Comparison of ENCODE assay signal across 7 cellular contexts in the genomic region with DNA sequence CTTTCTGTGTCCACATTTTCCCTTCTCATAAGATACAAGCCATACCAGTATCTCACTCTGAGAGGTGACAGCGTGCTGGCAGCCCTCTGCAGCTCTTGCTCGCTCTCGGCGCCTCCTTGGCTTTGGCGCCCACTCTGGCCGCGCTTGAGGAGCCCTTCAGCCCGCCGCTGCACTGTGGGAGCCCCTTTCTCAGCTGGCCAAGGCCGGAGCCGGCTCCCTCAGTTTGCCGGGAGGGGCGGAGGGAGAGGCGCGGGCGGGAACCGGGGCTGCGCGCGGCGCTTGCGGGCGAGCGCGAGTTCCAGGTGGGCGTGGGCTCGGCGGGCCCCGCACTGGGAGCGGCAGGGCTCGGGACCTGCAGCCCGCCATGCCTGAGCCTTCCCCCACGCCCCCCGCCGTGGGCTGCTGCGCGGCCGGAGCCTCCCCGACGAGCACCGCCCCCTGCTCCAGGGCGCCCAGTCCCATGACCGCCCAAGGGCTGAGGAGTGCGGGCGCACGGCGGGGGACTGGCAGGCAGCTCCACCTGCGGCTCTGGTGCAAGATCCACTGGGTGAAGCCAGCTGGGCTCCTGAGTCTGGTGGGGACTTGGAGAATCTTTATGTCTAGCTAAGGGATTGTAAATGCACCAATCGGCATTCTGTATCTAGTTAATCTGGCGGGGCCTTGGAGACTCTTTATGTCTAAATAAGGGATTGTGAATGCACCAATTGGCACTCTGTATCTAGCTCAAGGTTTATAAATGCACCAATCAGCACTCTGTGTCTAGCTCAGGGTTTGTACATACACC. TPM values are rescaled to one million over a fixed set of nuclear protein-coding genes. Genes with fewer than 3 reads are reported as not detected.
A peak's percentile ranks its signal among the peaks of the same experiment; 100 is the strongest.
DNase-seq lines count a peak whose midpoint lies in the region; ATAC-seq and TF ChIP-seq lines count a peak whose summit lies in the region.
"Not testable (repeated sequence)": the region's sequence is repeated elsewhere in the genome, so short reads cannot be mapped to it uniquely, and the experiment has no call there.

No MANE protein-coding gene starts in this region.

- not testable (repeated sequence) for H3K4ac ChIP-seq in neuronal stem cell (ENCODE audit: low read length)

- TF ChIP-seq CTCF in GM23338 (conservative IDR thresholded peaks at IDR 0.05; ENCODE audit: low read depth in 2 of 2); brain (conservative IDR thresholded peaks at IDR 0.05); fibroblast of villous mesenchyme (IDR thresholded peaks at IDR 0.05; ENCODE audit: insufficient read depth, low read depth, low read length): not testable (repeated sequence)

- peak; percentile 65 for DNase-seq in GM23338 (ENCODE audit: low spot score)
- DNase-seq in RPMI7951 (ENCODE audit: low read depth): peak; percentile 7
- not testable (repeated sequence) for DNase-seq in fibroblast of villous mesenchyme (ENCODE audit: low read depth)
- peak; percentile 15 for DNase-seq in neuronal stem cell (ENCODE audit: low spot score)

- not testable (repeated sequence) for H3K9me3 ChIP-seq in iPS-18a (ENCODE audit: control insufficient read depth, low read depth, low read length); mesodermal cell (ENCODE audit: control insufficient read depth, low read length); neuronal stem cell (replicated peaks in 1 of 2; ENCODE audit: control insufficient read depth in 2 of 2, insufficient read depth in 1 of 2, low read depth in 1 of 2, low read length in 2 of 2)

- H3K4me1 ChIP-seq in GM23338 (ENCODE audit: insufficient read depth); iPS-18a (ENCODE audit: control insufficient read depth, low read depth, low read length); mesodermal cell (ENCODE audit: control insufficient read depth, insufficient read depth, low read length, poor library complexity, severe bottlenecking); neuronal stem cell (ENCODE audit: control insufficient read depth in 2 of 2, insufficient read depth in 1 of 2, low read depth in 1 of 2, low read length in 2 of 2): not testable (repeated sequence)

- H3K23ac ChIP-seq in neuronal stem cell (ENCODE audit: low read depth, low read length, poor library complexity): not testable (repeated sequence)

- 35 to 46% methylated on average over 10 to 38 of the region's 50 CpGs for WGBS in mesodermal cell (ENCODE audit: insufficient coverage in 2 of 2), 2 experiments
- WGBS in neuronal stem cell (ENCODE audit: extremely low coverage in 2 of 2, insufficient read length in 2 of 2, insufficient replicate concordance in 1 of 2), 2 donors: no CpG with 5 or more reads among the region's 50 CpGs

- H3K4me3 ChIP-seq in GM23338 (peak overlapping the region; percentile 61), fibroblast of villous mesenchyme (ENCODE audit: low read depth, low read length) (peak overlapping the region; percentile 24), iPS-18a (ENCODE audit: low read length) (peak overlapping the region; percentile 56), mesodermal cell (ENCODE audit: extremely low read depth, insufficient read depth, low read length, poor library complexity, severe bottlenecking) (peak overlapping the region; percentile 23), neuronal stem cell (ENCODE audit: low read length in 2 of 2) (peak overlapping the region in 1 of 2 donors; percentile 78)

- not testable (repeated sequence) for H3K36me3 ChIP-seq in GM23338 (ENCODE audit: insufficient read depth); iPS-18a (ENCODE audit: control insufficient read depth, low read depth, low read length); mesodermal cell (ENCODE audit: control insufficient read depth, insufficient read depth, low read length); neuronal stem cell (replicated peaks in 1 of 2; ENCODE audit: control insufficient read depth in 2 of 2, insufficient read depth in 2 of 2, low read length in 2 of 2)

- not testable (repeated sequence) for H2AK5ac ChIP-seq in neuronal stem cell (ENCODE audit: low read depth, low read length)

- peak; percentile 86 for ATAC-seq in GM23338

- not testable (repeated sequence) for H3K4me1 Mint-ChIP-seq in GM23338
- peaks cover 28% of the 10 kb centered on the region for H3K4me1 Mint-ChIP-seq in brain

- not testable (repeated sequence) for H3K9me3 Mint-ChIP-seq in GM23338, brain

- not testable (repeated sequence) for H3K79me2 ChIP-seq in GM23338 (replicated peaks; ENCODE audit: insufficient read depth)

- H3K79me1 ChIP-seq in neuronal stem cell (ENCODE audit: low read depth, low read length): not testable (repeated sequence)

- peak overlapping the region; percentile 66 for H3K4me3 Mint-ChIP-seq in GM23338
- H3K4me3 Mint-ChIP-seq in brain: peak overlapping the region; percentile 69 to 78 (median 75)

- H2BK120ac ChIP-seq in neuronal stem cell (ENCODE audit: low read depth, low read length): not testable (repeated sequence)

- not testable (repeated sequence) for H3K9me2 ChIP-seq in GM23338 (ENCODE audit: insufficient read depth)

- not testable (repeated sequence) for H4K91ac ChIP-seq in neuronal stem cell (ENCODE audit: low read depth, low read length, poor library complexity)

- not testable (repeated sequence) for H2BK5ac ChIP-seq in neuronal stem cell (ENCODE audit: low read length)

- H3K4me2 ChIP-seq in GM23338 (peak overlapping the region; percentile 77), neuronal stem cell (ENCODE audit: insufficient read depth, low read length, poor library complexity, severe bottlenecking) (peak overlapping the region; percentile 70)

- peak overlapping the region; percentile 94 for H2AFZ ChIP-seq in GM23338
- peak overlapping the region; percentile 70 for H2AFZ ChIP-seq in neuronal stem cell (ENCODE audit: low read length)

- H3F3A ChIP-seq in GM23338 (replicated peaks; ENCODE audit: low read depth): not testable (repeated sequence)

- H2BK15ac ChIP-seq in neuronal stem cell (ENCODE audit: low read length): not testable (repeated sequence)

- H3K14ac ChIP-seq in neuronal stem cell (ENCODE audit: low read length): not testable (repeated sequence)

- peak overlapping the region; percentile 58 for H3K18ac ChIP-seq in neuronal stem cell (ENCODE audit: low read length)

- H3K27me3 ChIP-seq in GM23338 (ENCODE audit: insufficient read depth); iPS-18a (ENCODE audit: control insufficient read depth, insufficient read depth, low read length): not testable (repeated sequence)
- peaks cover 0 to 17% (median 0%) of the 10 kb centered on the region in 3 experiments for H3K27me3 ChIP-seq in neuronal stem cell (ENCODE audit: control insufficient read depth in 3 of 3, insufficient read depth in 3 of 3, low read depth in 1 of 3, low read length in 3 of 3)

- not testable (repeated sequence) for H3K27me3 Mint-ChIP-seq in GM23338 (ENCODE audit: insufficient read depth, low read depth, poor library complexity)
- H3K27me3 Mint-ChIP-seq in brain: peaks cover 16% of the 10 kb centered on the region

- not testable (repeated sequence) for H4K20me1 ChIP-seq in GM23338 (replicated peaks; ENCODE audit: insufficient read depth)

- not testable (repeated sequence) for H4K8ac ChIP-seq in neuronal stem cell (ENCODE audit: low read depth, low read length)

- H2BK12ac ChIP-seq in neuronal stem cell (ENCODE audit: low read length): not testable (repeated sequence)

- not testable (repeated sequence) for H3K36me3 Mint-ChIP-seq in GM23338 (ENCODE audit: low read depth); brain

- not testable (repeated sequence) for H3K27ac Mint-ChIP-seq in GM23338
- peak overlapping the region in 3 of 5 experiments; percentile 7 to 52 (median 21) for H3K27ac Mint-ChIP-seq in brain

- H3K9ac ChIP-seq in iPS-18a (ENCODE audit: low read length): not testable (repeated sequence)
- H3K9ac ChIP-seq in neuronal stem cell (ENCODE audit: low read depth, low read length, poor library complexity): peak overlapping the region; percentile 32

- not testable (repeated sequence) for H3K27ac ChIP-seq in GM23338 (ENCODE audit: low read depth); iPS-18a (ENCODE audit: low read length); mesodermal cell (ENCODE audit: low read depth, low read length, severe bottlenecking); neuronal stem cell (replicated peaks; ENCODE audit: low read length)

RNA-seq across cellular contexts. Expression of gene LPGAT1, which starts 58.9 kb away (rescaled TPM):
- total RNA-seq in GM23338 (2014; rRNA removed; shearing (Covaris generic)): 10.1 and 16.4 TPM in 2 replicates
- polyA plus RNA-seq in GM23338 (2016; fragmentation: Nextera tagmentation; extraction: Ambion mirVana) (2.2 and 3.3 TPM in 2 replicates), brain (ENCODE audit: insufficient read depth, low read depth, low replicate concordance) (13.5 TPM)
- 29.0 TPM in 2 replicates for total RNA-seq in RPMI7951 (2014; rRNA removed; shearing (Covaris generic))
- total RNA-seq in fibroblast of villous mesenchyme: 59.9 and 73.4 TPM in 2 replicates
- polyA plus RNA-seq in mesodermal cell (2013, experiment 1 of 2): 16.1 TPM
- polyA plus RNA-seq in mesodermal cell (2013, experiment 2 of 2): 15.4 TPM
- 3.4 TPM for polyA plus RNA-seq in neuronal stem cell (2013, experiment 1 of 2)
- polyA plus RNA-seq in neuronal stem cell (2013, experiment 2 of 2): 3.1 TPM
